ENCODE assay signal across 2 cellular contexts in the genomic region with DNA sequence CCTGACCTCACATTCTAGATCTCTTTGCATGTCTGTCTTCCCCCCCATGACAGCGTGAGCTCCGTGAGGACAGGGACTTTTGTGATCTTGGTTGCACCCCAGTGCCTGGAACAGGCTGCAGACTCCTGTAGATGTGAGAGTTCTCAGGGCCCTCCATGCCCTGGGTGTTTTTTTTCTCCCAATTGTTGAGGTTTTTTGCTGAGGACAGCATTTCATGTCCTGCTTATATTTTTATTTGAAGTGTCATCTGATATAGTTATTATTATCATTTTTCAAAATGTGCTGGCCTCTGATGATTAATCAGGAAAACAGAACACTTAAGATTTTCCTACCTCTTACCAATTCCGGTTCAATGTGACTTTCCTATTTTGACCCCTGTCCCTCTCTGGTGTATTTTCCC. TPM values are rescaled to one million over a fixed set of nuclear protein-coding genes. Genes with fewer than 3 reads are reported as not detected.
"Had no signal": no experiment of that assay in that cellular context is flagged by ENCODE, and none has a peak within 500 bp of the region (broad histone marks: within the 10 kb centered on the region; RNA-seq: fewer than 3 reads in every experiment).

No MANE protein-coding gene starts in this region.

RNA-seq across cellular contexts. Expression of a gene that starts 24.8 kb away (rescaled TPM):
- total RNA-seq: MCF 10A, NCI-H460 had no signal
